In genomic region chrX:79161655-79162054, GRCh38 we compare ENCODE assay signal across 8 cellular contexts. TPM values are rescaled to one million over a fixed set of nuclear protein-coding genes. Genes with fewer than 3 reads are reported as not detected.
DNase-seq lines count a peak whose midpoint lies in the region; ATAC-seq and TF ChIP-seq lines count a peak whose summit lies in the region.

No MANE protein-coding gene starts in this region.

- no peaks in the 10 kb centered on the region for H3K9me3 ChIP-seq in DND-41 (ENCODE audit: insufficient read depth, low read length, severe bottlenecking)
- no peaks in the 10 kb centered on the region for H3K9me3 ChIP-seq in ovary

- H4K20me1 ChIP-seq in DND-41 (ENCODE audit: insufficient read depth, low read length): no peaks in the 10 kb centered on the region

- no peak for TF ChIP-seq EP300 in ovary (IDR thresholded peaks at IDR 0.05)

- DNase-seq in DND-41: peak; percentile 70
- DNase-seq in activated T-helper 1 cell treated with Interleukin-2 at 50 U/mL for 16 hours (ENCODE audit: low read depth): peak; percentile 11
- DNase-seq in ovary: no peak
- no peak for DNase-seq in NCI-H524 (lab: John Stamatoyannopoulos, UW)
- no peak for DNase-seq in NCI-H1417 (lab: John Stamatoyannopoulos, UW)
- DNase-seq in ACHN: no peak

- peak overlapping the region; percentile 87 for H3K27ac ChIP-seq in DND-41 (ENCODE audit: low read length)
- no peak overlapping the region for H3K27ac ChIP-seq in ovary

- 32 to 52% (median 48%) methylated on average over 2 of the region's 2 CpGs for WGBS in ovary, 3 donors

- no peak for TF ChIP-seq POLR2A in ovary (IDR thresholded peaks at IDR 0.05)

- peak overlapping the region; percentile 57 for H3K4me2 ChIP-seq in DND-41 (ENCODE audit: insufficient read depth, low read length)

- in situ Hi-C loops in ACHN (cut with HindIII; ENCODE audit: low pct_ligation_motif_present, low pct_unique_long_range_greater_than_20kb, low sequenced_read_pairs): no loop called here

- peaks cover 33% of the 10 kb centered on the region for H3K36me3 ChIP-seq in DND-41 (ENCODE audit: insufficient read depth, low read length)
- no peaks in the 10 kb centered on the region for H3K36me3 ChIP-seq in ovary

- H3K9ac ChIP-seq in DND-41 (ENCODE audit: low read depth, low read length): peak overlapping the region; percentile 51

- H3K27me3 ChIP-seq in DND-41 (ENCODE audit: insufficient read depth, low read length, poor library complexity) (no peaks in the 10 kb centered on the region), ovary (no peaks in the 10 kb centered on the region)

- peak; percentile 99 for ATAC-seq in DND-41 (ENCODE audit: insufficient read depth, low read depth)
- peak; percentile 75 for ATAC-seq in GM19372 (IDR thresholded peaks at IDR 0.05; ENCODE audit: low read depth, unreplicated experiment)
- ATAC-seq in HG03457 (IDR thresholded peaks at IDR 0.05; ENCODE audit: unreplicated experiment): peak; percentile 84

- H2AFZ ChIP-seq in DND-41 (ENCODE audit: low read depth, low read length): no peak overlapping the region

- H3K4me1 ChIP-seq in DND-41 (ENCODE audit: insufficient read depth, low read length) (peaks cover 69% of the 10 kb centered on the region), ovary (ENCODE audit: insufficient read depth) (no peaks in the 10 kb centered on the region)

- intact Hi-C loops in ovary (cut with DNase I): no loop called here

- H3K4me3 ChIP-seq in DND-41 (ENCODE audit: low read depth in 1 of 2, low read length in 2 of 2): peak overlapping the region in 1 of 2 experiments; percentile 49; a peak in 2 of 4 replicates
- H3K4me3 ChIP-seq in ovary: no peak overlapping the region

- TF ChIP-seq CTCF in DND-41 (IDR thresholded peaks at IDR 0.05; ENCODE audit: borderline replicate concordance, extremely low read depth, low read length, poor library complexity, severe bottlenecking): no peak
- TF ChIP-seq CTCF in ovary (IDR thresholded peaks at IDR 0.05): no peak

- H3K79me2 ChIP-seq in DND-41 (ENCODE audit: insufficient read depth, low read length): peaks cover 96% of the 10 kb centered on the region

RNA-seq across cellular contexts. Expression of gene GPR174, which starts 17.2 kb away (rescaled TPM):
- total RNA-seq in ovary: under 1 TPM; 0.05 to 0.42 (median 0.24) TPM
- under 1 TPM; 0.08 to 0.88 TPM for polyA plus RNA-seq in ovary

Comparison
In these comparisons a context has a peak if more than half of its experiments do, and no peak if none do; other contexts are left out.
1. DNase-seq: peak in DND-41 (single experiment) and activated T-helper 1 cell treated with Interleukin-2 at 50 U/mL for 16 hours (single experiment); none in ovary (0 of 5), NCI-H524 (0 of 2), NCI-H1417 (0 of 3) and ACHN (single experiment).
2. Peak in every context shown above with its lines, with median percentiles within 50 percentile points of each other: ATAC-seq.